Comparison of ENCODE assay signal across 3 cellular contexts in genomic region chr10:27683226-27683625, GRCh38.
"Had no signal": no experiment of that assay in that cellular context is flagged by ENCODE, and none has a peak within 500 bp of the region (broad histone marks: within the 10 kb centered on the region; RNA-seq: fewer than 3 reads in every experiment).

No MANE protein-coding gene starts in this region.

- H3K4me3 ChIP-seq: GM12878 had no signal

- ATAC-seq: GM12878 had no signal

- DNase-seq: GDM1, GF-D8 had no signal
